ENCODE assay signal across 14 cellular contexts in the genomic region with DNA sequence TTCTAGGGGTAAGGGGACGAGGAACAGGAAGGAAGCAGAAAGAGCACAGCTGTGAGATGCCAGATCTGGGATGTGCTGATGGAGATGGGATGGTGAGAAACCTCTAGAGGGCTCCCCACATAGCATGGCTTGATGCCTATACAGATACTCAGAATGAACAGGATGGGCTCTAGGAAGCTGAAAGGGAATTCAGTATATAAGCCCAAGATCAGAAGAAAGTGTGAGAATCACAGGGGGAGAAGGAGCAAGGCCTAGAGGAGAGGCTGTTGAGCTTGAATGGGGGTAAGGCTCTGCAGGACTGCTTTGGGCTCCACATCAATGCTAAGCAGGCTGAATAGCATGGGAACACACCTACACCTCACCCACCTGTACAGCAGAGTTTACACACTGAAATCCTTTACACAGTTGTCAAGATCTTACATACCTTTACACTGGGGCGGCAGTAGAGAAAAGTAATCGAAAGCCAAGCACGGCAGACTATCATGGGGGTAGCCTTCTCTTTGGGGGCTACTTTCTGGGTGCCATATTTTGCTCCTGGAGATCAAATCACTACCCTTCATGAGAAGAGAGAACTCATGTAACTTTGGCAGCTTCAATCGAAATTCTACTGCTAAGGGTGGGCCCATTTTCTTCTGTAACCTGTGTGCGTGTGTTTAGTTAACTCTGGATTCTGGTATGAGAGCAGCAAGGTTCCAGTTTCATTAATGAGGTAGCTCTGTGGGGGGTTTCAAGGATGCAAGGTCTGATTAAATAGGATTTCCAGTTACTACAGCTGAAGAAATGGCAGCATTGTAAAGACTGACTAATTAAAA. TPM values are rescaled to one million over a fixed set of nuclear protein-coding genes. Genes with fewer than 3 reads are reported as not detected.
DNase-seq lines count a peak whose midpoint lies in the region; ATAC-seq, FAIRE-seq and TF ChIP-seq lines count a peak whose summit lies in the region.
"Had no signal": no experiment of that assay in that cellular context is flagged by ENCODE, and none has a peak within 500 bp of the region (broad histone marks: within the 10 kb centered on the region; RNA-seq: fewer than 3 reads in every experiment).

No MANE protein-coding gene starts in this region.

- no peak for TF ChIP-seq EP300 in GM12878 (IDR thresholded peaks at IDR 0.05; ENCODE audit: borderline replicate concordance in 1 of 2, control insufficient read depth in 1 of 2, low read depth in 2 of 2, low read length in 2 of 2)

- H3K9me3 ChIP-seq in Panc1 (ENCODE audit: control insufficient read depth, insufficient read depth, low read depth, low read length) (no peaks in the 10 kb centered on the region), GM12878 (replicated peaks; ENCODE audit: control insufficient read depth, insufficient read depth, low read length) (no peaks in the 10 kb centered on the region; the same call in 2 of the 3 replicates)
- H3K9me3 ChIP-seq: SJCRH30 had no signal

- ATAC-seq in activated T-cell treated with anti-CD3 and anti-CD28 coated beads, Interleukin-2, amount 50 U/mL, for 4 hours, result peak; percentile 73 to 74
- no peak for ATAC-seq in Panc1
- no peak for ATAC-seq in GM12878
- ATAC-seq in stimulated activated naive B cell treated with anti-CD40 and anti-IgM and Interleukin-4, amounts not matched to agents 10 μg/mL and 1 μg/mL and 100 μg/mL, for 72 hours (replicated peaks), result no peak
- no peak for ATAC-seq in GM19351 (IDR thresholded peaks at IDR 0.05; ENCODE audit: unreplicated experiment)
- ATAC-seq: K562 had no signal

- POLR2A ChIA-PET in Panc1 (lab: Charles Lee), result no interaction called here
- POLR2A ChIA-PET in GM12878 (lab: Charles Lee), result no interaction called here
- POLR2A ChIA-PET in RWPE1 (lab: Yijun Ruan, JAX; ENCODE audit: low non-redundant PET), result no interaction called here

- H3K4me1 ChIP-seq in Panc1 (ENCODE audit: control insufficient read depth, insufficient read depth, low read length), result no peaks in the 10 kb centered on the region
- H3K4me1 ChIP-seq in GM12878 (ENCODE audit: control insufficient read depth, insufficient read depth, low read length), result peaks cover 5% of the 10 kb centered on the region
- H3K4me1 ChIP-seq: SJCRH30 had no signal

- no peaks in the 10 kb centered on the region for H4K20me1 ChIP-seq in GM12878 (ENCODE audit: control insufficient read depth, insufficient read depth)

- RAD21 ChIA-PET in GM12878 (lab: Charles Lee; ENCODE audit: unreplicated experiment), result no interaction called here

- SMC1A ChIA-PET in GM12878 (lab: Charles Lee; ENCODE audit: uncharacterized antibody, unreplicated experiment), result interaction anchor here (1.0 to 1.2 kb wide), 2 partner anchors 10 to 13 kb away, joined by 4 read pairs; no protein-coding TSS in a partner anchor

- TF ChIP-seq CTCF in Panc1 (IDR thresholded peaks at IDR 0.05), result 0 out of 2 replicates have a peak, but pooled peaks have one; percentile 12
- TF ChIP-seq CTCF in GM12878 (IDR thresholded peaks at IDR 0.05 in 2 of 3, conservative IDR thresholded peaks at IDR 0.05 in 1 of 3; ENCODE audit: control insufficient read depth in 2 of 3, extremely low read depth in 1 of 3, insufficient read depth in 1 of 3, low read depth in 3 of 3, low read length in 3 of 3), result no peak
- no peak for TF ChIP-seq CTCF in RWPE1 (conservative IDR thresholded peaks at IDR 0.05; ENCODE audit: low read depth)

- in situ Hi-C loops in Panc1 (cut with HindIII; ENCODE audit: low pct_unique_long_range_greater_than_20kb, low sequenced_read_pairs), result no loop called here
- in situ Hi-C loops in GM12878 (cut with MboI), result no loop called here

- H3K27me3 Mint-ChIP-seq in activated T-cell treated with anti-CD3 and anti-CD28 coated beads, Interleukin-2, amount 50 U/mL, for 4 hours (ENCODE audit: low read depth), result peaks cover 8% of the 10 kb centered on the region
- peaks cover 3 to 10% of the 10 kb centered on the region in 2 donors for H3K27me3 Mint-ChIP-seq in stimulated activated naive B cell treated with anti-CD40 and anti-IgM and Interleukin-4, amounts not matched to agents 10 μg/mL and 1 μg/mL and 100 μg/mL, for 72 hours

- no peak for TF ChIP-seq POLR2A in GM12878 (IDR thresholded peaks at IDR 0.05; ENCODE audit: low read depth, low read length)

- no peak for DNase-seq in activated T-cell treated with anti-CD3 and anti-CD28 coated beads, Interleukin-2, amount 50 U/mL, for 4 hours
- DNase-seq in activated T-cell treated with anti-CD3 and anti-CD28 coated beads for 4 hours (no peak), Panc1 (ENCODE audit: low read depth, low spot score) (no peak), GM12878 (ENCODE audit: low read depth, low spot score) (no peak), RWPE1 (ENCODE audit: low spot score) (no peak), cerebellum (ENCODE audit: low spot score) (no peak)
- DNase-seq in stimulated activated naive B cell treated with anti-CD40 and anti-IgM and Interleukin-4, amounts not matched to agents 10 μg/mL and 1 μg/mL and 100 μg/mL, for 72 hours, result no peak
- DNase-seq: NCI-H187, NCI-H748 treated with DMSO at 0.1 percent for 48 hours, SJCRH30 had no signal

- H3K36me3 Mint-ChIP-seq in activated T-cell treated with anti-CD3 and anti-CD28 coated beads, Interleukin-2, amount 50 U/mL, for 4 hours (ENCODE audit: insufficient read depth), result peaks cover 24% of the 10 kb centered on the region
- H3K36me3 Mint-ChIP-seq in stimulated activated naive B cell treated with anti-CD40 and anti-IgM and Interleukin-4, amounts not matched to agents 10 μg/mL and 1 μg/mL and 100 μg/mL, for 72 hours, result peaks cover 1 to 13% of the 10 kb centered on the region in 2 donors

- peak overlapping the region; percentile 79 for H3K27ac Mint-ChIP-seq in stimulated activated naive B cell treated with anti-CD40 and anti-IgM and Interleukin-4, amounts not matched to agents 10 μg/mL and 1 μg/mL and 100 μg/mL, for 72 hours
- H3K27ac Mint-ChIP-seq: progenitor cell of endocrine pancreas had no signal

- H3K36me3 ChIP-seq in Panc1 (ENCODE audit: control insufficient read depth, insufficient read depth, low read length) (no peaks in the 10 kb centered on the region), GM12878 (ENCODE audit: control insufficient read depth in 2 of 2, insufficient read depth in 2 of 2, low read length in 1 of 2) (no peaks in the 10 kb centered on the region)
- H3K36me3 ChIP-seq: SJCRH30 had no signal

- intact Hi-C loops in Panc1 (cut with micrococcal nuclease; ENCODE audit: unreplicated experiment), result no loop called here
- intact Hi-C loops in GM12878 (cut with micrococcal nuclease; ENCODE audit: unreplicated experiment), result no loop called here

- H3K9me3 Mint-ChIP-seq in activated T-cell treated with anti-CD3 and anti-CD28 coated beads, Interleukin-2, amount 50 U/mL, for 4 hours, result peaks cover 13% of the 10 kb centered on the region
- peaks cover 8 to 12% of the 10 kb centered on the region in 2 donors for H3K9me3 Mint-ChIP-seq in stimulated activated naive B cell treated with anti-CD40 and anti-IgM and Interleukin-4, amounts not matched to agents 10 μg/mL and 1 μg/mL and 100 μg/mL, for 72 hours

- H3K9ac ChIP-seq in GM12878 (ENCODE audit: control insufficient read depth, insufficient read depth, low read length), result no peak overlapping the region

- no peaks in the 10 kb centered on the region for H3K79me2 ChIP-seq in GM12878 (ENCODE audit: control insufficient read depth, insufficient read depth, low read length)

- CTCF ChIA-PET in Panc1 (lab: Charles Lee) (no interaction called here), GM12878 (lab: Yijun Ruan, JAX) (interaction anchor here (1.2 to 1.3 kb wide), 2 partner anchors 9 to 186 kb away, joined by 3 to 4 read pairs; no protein-coding TSS in a partner anchor), RWPE1 (lab: Yijun Ruan, JAX) (interaction anchor here (0.6 to 1.3 kb wide), 2 partner anchors 9 to 31 kb away, joined by 3 to 5 read pairs; no protein-coding TSS in a partner anchor)

- no peak overlapping the region for H3K4me2 ChIP-seq in GM12878 (ENCODE audit: control insufficient read depth, insufficient read depth)

- H3K27me3 ChIP-seq in Panc1 (ENCODE audit: control insufficient read depth, insufficient read depth, low read length), result peaks cover 10% of the 10 kb centered on the region
- peaks cover 2 to 12% of the 10 kb centered on the region in 2 experiments; a peak in 3 of 4 replicates for H3K27me3 ChIP-seq in GM12878 (replicated peaks in 1 of 2; ENCODE audit: control insufficient read depth in 2 of 2, insufficient read depth in 2 of 2, low read length in 1 of 2)

- peak overlapping the region; percentile 32 for H3K4me3 Mint-ChIP-seq in activated T-cell treated with anti-CD3 and anti-CD28 coated beads, Interleukin-2, amount 50 U/mL, for 4 hours
- no peak overlapping the region for H3K4me3 Mint-ChIP-seq in stimulated activated naive B cell treated with anti-CD40 and anti-IgM and Interleukin-4, amounts not matched to agents 10 μg/mL and 1 μg/mL and 100 μg/mL, for 72 hours

- H3K27ac ChIP-seq in Panc1 (ENCODE audit: low read length) (no peak overlapping the region), GM12878 (ENCODE audit: control insufficient read depth, insufficient read depth) (no peak overlapping the region), RWPE1 (no peak overlapping the region)
- H3K27ac ChIP-seq: SJCRH30 had no signal

- WGBS in GM12878 (ENCODE audit: insufficient coverage, insufficient replicate concordance, low lambda C conversion rate, missing lambda C conversion rate), result 45% methylated on average over 6 of the region's 6 CpGs

- H3K4me1 Mint-ChIP-seq in activated T-cell treated with anti-CD3 and anti-CD28 coated beads, Interleukin-2, amount 50 U/mL, for 4 hours (ENCODE audit: low read depth), result peaks cover 80% of the 10 kb centered on the region
- peaks cover 39 to 46% of the 10 kb centered on the region in 2 donors for H3K4me1 Mint-ChIP-seq in stimulated activated naive B cell treated with anti-CD40 and anti-IgM and Interleukin-4, amounts not matched to agents 10 μg/mL and 1 μg/mL and 100 μg/mL, for 72 hours

- TF ChIP-seq RAD21 in GM12878 (IDR thresholded peaks at IDR 0.05; ENCODE audit: insufficient read depth, low read depth, low read length), result 0 out of 2 replicates have a peak, but pooled peaks have one; percentile 1

- H3K4me3 ChIP-seq in Panc1 (ENCODE audit: low read depth in 2 of 2, low read length in 2 of 2) (no peak overlapping the region), GM12878 (no peak overlapping the region)
- H3K4me3 ChIP-seq: K562, SJCRH30 had no signal

- no peak for FAIRE-seq in GM12878 (lab: Jason Lieb, UNC)
- FAIRE-seq: K562, keratinocyte had no signal

- BruUV-seq in Panc1 (replicated peaks; lab: Mats Ljungman, UMichigan), result no TSS peak
- no TSS peak for BruUV-seq in GM12878 (replicated peaks; lab: Mats Ljungman, UMichigan)

- no peak overlapping the region for H2AFZ ChIP-seq in GM12878 (ENCODE audit: control insufficient read depth, low read depth, low read length)

RNA-seq across cellular contexts. Expression of a gene that starts 30.6 kb away (rescaled TPM):
- total RNA-seq in activated T-cell treated with anti-CD3 and anti-CD28 coated beads, Interleukin-2, amount 50 U/mL, for 4 hours, result 100 to 1,000 TPM in 1 of 3 donors, 10 to 100 TPM in 2; 27.3 to 121 (median 95.5) TPM
- total RNA-seq in Panc1 (2021; ENCODE audit: unreplicated experiment) (not detected), GM12878 (2014; rRNA removed) (0.11 and 0.44 TPM in 2 replicates), GM12878 (2014; rRNA removed; fragmentation: Illumina TruSeq; extraction: Trizol) (0.28 TPM in 1 of 2 replicates, not detected in the other), GM12878 (2021) (0.38 and 0.58 TPM in 2 replicates), cerebellum (17.4 TPM)
- 0.27 TPM for polyA plus RNA-seq in Panc1 (2012; ENCODE audit: insufficient read length)
- not detected in 2 replicates for total RNA-seq in GM12878 (2013; cell fraction: nucleolus; rRNA removed)
- polyA plus RNA-seq in GM12878 (2011; ENCODE audit: low read depth), result 1.1 TPM
- polyA plus RNA-seq in GM12878 (2011; rRNA removed) (0.11 and 0.20 TPM in 2 replicates), GM12878 (2014; fragmentation: Illumina TruSeq; extraction: Trizol) (0.25 and 0.74 TPM in 2 replicates), GM12878 (2014; fragmentation: Nextera tagmentation; extraction: Ambion mirVana) (under 1 TPM; 0.22 to 0.40 TPM), GM12878 (2014; rRNA removed) (0.42 TPM in 1 of 2 replicates, not detected in the other), GM12878 (2016; fragmentation: Nextera tagmentation; extraction: Ambion mirVana) (not detected)
- 0.06 and 0.13 TPM in 2 replicates for polyA plus RNA-seq in GM12878 (2011; cell fraction: cytosol; rRNA removed)
- polyA plus RNA-seq in GM12878 (2011; cell fraction: nucleus; rRNA removed), result 0.07 and 0.12 TPM in 2 replicates
- polyA plus RNA-seq in GM12878 (2012), result 1.6 and 1.9 TPM in 2 replicates
- not detected in 2 replicates for polyA minus RNA-seq in GM12878 (2011; rRNA and poly(A)+ RNA removed)
- not detected in 2 replicates for polyA minus RNA-seq in GM12878 (2011; cell fraction: cytosol; rRNA and poly(A)+ RNA removed)
- not detected in 2 replicates for polyA minus RNA-seq in GM12878 (2011; cell fraction: nucleus; rRNA and poly(A)+ RNA removed)
- total RNA-seq: SJCRH30 had no signal
- polyA plus RNA-seq: K562 had no signal

Comparison
In these comparisons a context has a peak if more than half of its experiments do, and no peak if none do; other contexts are left out.
1. ATAC-seq: peak in activated T-cell treated with anti-CD3 and anti-CD28 coated beads, Interleukin-2, amount 50 U/mL, for 4 hours (2 of 2); none in Panc1 (single experiment), GM12878 (single experiment), stimulated activated naive B cell treated with anti-CD40 and anti-IgM and Interleukin-4, amounts not matched to agents 10 μg/mL and 1 μg/mL and 100 μg/mL, for 72 hours (0 of 2) and GM19351 (single experiment).
2. RNA of a gene that starts 30.6 kb away (total RNA-seq): 27.3 to 121 TPM in activated T-cell treated with anti-CD3 and anti-CD28 coated beads, Interleukin-2, amount 50 U/mL, for 4 hours and 17.4 TPM in cerebellum (single experiment); 0.11 to 0.58 TPM in GM12878 and not detected in Panc1 (single experiment); every median in the first group is over 10 times any median in the second.